ENCODE assay signal across 13 cellular contexts in the genomic region with DNA sequence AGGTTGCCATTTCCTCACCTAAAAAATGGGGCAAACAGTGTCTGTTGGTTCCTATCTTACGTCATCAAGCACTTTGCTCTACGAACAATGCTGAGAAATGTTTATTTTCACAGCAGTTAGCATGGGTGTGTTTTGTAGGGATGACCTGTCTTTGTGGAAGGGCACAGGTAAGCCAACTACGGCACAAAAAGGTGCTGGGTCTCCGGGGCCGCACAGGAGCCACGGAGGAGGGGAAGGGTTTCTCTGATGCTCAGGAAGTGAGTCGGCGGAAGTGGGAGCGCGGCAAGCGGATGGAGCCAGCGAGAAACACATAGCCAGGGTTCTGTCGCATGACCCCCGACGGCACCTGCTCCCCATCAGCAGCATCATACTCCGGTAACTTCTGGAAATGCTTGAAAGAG.
DNase-seq lines count a peak whose midpoint lies in the region; ATAC-seq and TF ChIP-seq lines count a peak whose summit lies in the region.
"Had no signal": no experiment of that assay in that cellular context is flagged by ENCODE, and none has a peak within 500 bp of the region (broad histone marks: within the 10 kb centered on the region; RNA-seq: fewer than 3 reads in every experiment).

No MANE protein-coding gene starts in this region.

- H3K4me2 ChIP-seq in H9 (ENCODE audit: insufficient read depth, insufficient read length, low read length): no peak overlapping the region

- H2BK20ac ChIP-seq in H9 (ENCODE audit: low read depth, low read length, poor library complexity, severe bottlenecking): no peak overlapping the region

- no peak for DNase-seq in activated CD8-positive, alpha-beta T cell treated with anti-CD3 and anti-CD28 coated beads for 36 hours
- no peak for DNase-seq in activated CD8-positive, alpha-beta T cell treated with anti-CD3 and anti-CD28 coated beads, Interleukin-2, amount 10 ng/mL, durations not matched to agents 7 days and 5 days
- DNase-seq in Jurkat, Clone E6-1 (ENCODE audit: low read depth, low spot score): no peak
- DNase-seq in T-cell: peak in 12 of 34 experiments; percentile 1 to 70 (median 18)
- DNase-seq in naive B cell: no peak
- DNase-seq in H9: no peak
- DNase-seq in inferior parietal cortex (ENCODE audit: extremely low spot score): no peak
- DNase-seq: ACHN, NCI-H446 treated with DMSO at 0.1 percent for 48 hours had no signal

- H3K36me3 Mint-ChIP-seq in activated CD8-positive, alpha-beta T cell treated with anti-CD3 and anti-CD28 coated beads for 36 hours (ENCODE audit: low read depth): no peaks in the 10 kb centered on the region
- H3K36me3 Mint-ChIP-seq in activated CD8-positive, alpha-beta T cell treated with anti-CD3 and anti-CD28 coated beads, Interleukin-2, amount 10 ng/mL, durations not matched to agents 7 days and 5 days (ENCODE audit: low read depth): no peaks in the 10 kb centered on the region
- H3K36me3 Mint-ChIP-seq in T-cell (no peaks in the 10 kb centered on the region), naive B cell (peaks cover 7 to 25% of the 10 kb centered on the region in 2 donors), H9 (ENCODE audit: insufficient read depth in 1 of 3, low read depth in 3 of 3) (peaks cover 0 to 1% (median 0%) of the 10 kb centered on the region in 3 experiments; a peak in 1 of 7 replicates)

- peaks cover 12% of the 10 kb centered on the region for H3K4me1 ChIP-seq in H9 (ENCODE audit: insufficient read depth, low read length)
- H3K4me1 ChIP-seq: parathyroid adenoma had no signal

- no peaks in the 10 kb centered on the region for H3K79me1 ChIP-seq in H9 (ENCODE audit: insufficient read depth, low read depth, low read length, poor library complexity, severe bottlenecking)

- H3K23me2 ChIP-seq in H9 (ENCODE audit: insufficient read length, low read depth, low read length, poor library complexity, severe bottlenecking): no peaks in the 10 kb centered on the region

- intact Hi-C loops in activated CD8-positive, alpha-beta T cell treated with anti-CD3 and anti-CD28 coated beads for 36 hours (cut with micrococcal nuclease): no loop called here

- no peak overlapping the region for H2AK5ac ChIP-seq in H9 (ENCODE audit: insufficient read length, low read length)

- no peak overlapping the region for H3K4ac ChIP-seq in H9 (ENCODE audit: low read depth, low read length)

- peak overlapping the region; percentile 25 for H3K4me3 ChIP-seq in Jurkat, Clone E6-1 (ENCODE audit: low read length)
- H3K4me3 ChIP-seq: thoracic aorta had no signal

- CTCF ChIA-PET in activated CD8-positive, alpha-beta T cell treated with anti-CD3 and anti-CD28 coated beads for 36 hours (lab: Charles Lee): no interaction called here
- CTCF ChIA-PET in activated CD8-positive, alpha-beta T cell treated with anti-CD3 and anti-CD28 coated beads, Interleukin-2, amount 10 ng/mL, durations not matched to agents 7 days and 5 days (lab: Charles Lee): no interaction called here
- CTCF ChIA-PET in T-cell (lab: Charles Lee): no interaction called here

- H2AFZ ChIP-seq in H9 (ENCODE audit: low read length): no peak overlapping the region
- H2AFZ ChIP-seq: parathyroid adenoma had no signal

- WGBS in H9 (ENCODE audit: extremely low coverage, insufficient read length, low lambda C conversion rate): no CpG with 5 or more reads among the region's 16 CpGs

- no peak overlapping the region for H3K9ac ChIP-seq in H9 (ENCODE audit: extremely low read depth, insufficient read length, low read length)
- H3K9ac ChIP-seq: parathyroid adenoma had no signal

- no peak overlapping the region for H2BK12ac ChIP-seq in H9 (ENCODE audit: insufficient read length, low read depth, low read length)

- no peak overlapping the region for H3K56ac ChIP-seq in H9 (ENCODE audit: insufficient read length, low read depth, low read length)

- no peaks in the 10 kb centered on the region for H3K9me3 Mint-ChIP-seq in activated CD8-positive, alpha-beta T cell treated with anti-CD3 and anti-CD28 coated beads for 36 hours
- no peaks in the 10 kb centered on the region for H3K9me3 Mint-ChIP-seq in activated CD8-positive, alpha-beta T cell treated with anti-CD3 and anti-CD28 coated beads, Interleukin-2, amount 10 ng/mL, durations not matched to agents 7 days and 5 days (ENCODE audit: insufficient read depth)
- H3K9me3 Mint-ChIP-seq in T-cell (peaks cover 0 to 3% (median 3%) of the 10 kb centered on the region in 3 donors), naive B cell (peaks cover 7 to 24% (median 11%) of the 10 kb centered on the region in 7 donors), H9 (no peaks in the 10 kb centered on the region)

- H3K79me2 ChIP-seq in H9 (ENCODE audit: insufficient read depth, low read length): no peaks in the 10 kb centered on the region
- H3K79me2 ChIP-seq: parathyroid adenoma had no signal

- H4K20me1 ChIP-seq in H9 (ENCODE audit: control insufficient read depth, insufficient read depth, insufficient read length): no peaks in the 10 kb centered on the region

- no peak overlapping the region for H3T11ph ChIP-seq in H9 (ENCODE audit: low read length)

- no peak for TF ChIP-seq CTCF in activated CD8-positive, alpha-beta T cell treated with anti-CD3 and anti-CD28 coated beads for 36 hours (IDR thresholded peaks at IDR 0.05)
- no peak for TF ChIP-seq CTCF in H9 (conservative IDR thresholded peaks at IDR 0.05)

- no peak overlapping the region for H3K27ac Mint-ChIP-seq in activated CD8-positive, alpha-beta T cell treated with anti-CD3 and anti-CD28 coated beads for 36 hours
- H3K27ac Mint-ChIP-seq in activated CD8-positive, alpha-beta T cell treated with anti-CD3 and anti-CD28 coated beads, Interleukin-2, amount 10 ng/mL, durations not matched to agents 7 days and 5 days: no peak overlapping the region
- H3K27ac Mint-ChIP-seq in T-cell (peak overlapping the region; percentile 28 to 81), naive B cell (peak overlapping the region in 3 of 6 donors; percentile 50 to 79 (median 54)), H9 (no peak overlapping the region)
- H3K27ac Mint-ChIP-seq: activated naive CD8-positive, alpha-beta T cell had no signal

- no peak overlapping the region for H4K5ac ChIP-seq in H9 (ENCODE audit: insufficient read length, low read depth, low read length)

- no peaks in the 10 kb centered on the region for H3K9me3 ChIP-seq in H9 (ENCODE audit: control insufficient read depth, low read depth, low read length)
- H3K9me3 ChIP-seq: thoracic aorta had no signal

- no peak overlapping the region for H3K23ac ChIP-seq in H9 (ENCODE audit: insufficient read length, low read depth, low read length)

- H3K18ac ChIP-seq in H9 (ENCODE audit: insufficient read length, low read depth, low read length): no peak overlapping the region

- peaks cover 14% of the 10 kb centered on the region for H3K27me3 Mint-ChIP-seq in activated CD8-positive, alpha-beta T cell treated with anti-CD3 and anti-CD28 coated beads for 36 hours
- no peaks in the 10 kb centered on the region for H3K27me3 Mint-ChIP-seq in activated CD8-positive, alpha-beta T cell treated with anti-CD3 and anti-CD28 coated beads, Interleukin-2, amount 10 ng/mL, durations not matched to agents 7 days and 5 days (ENCODE audit: low read depth)
- H3K27me3 Mint-ChIP-seq in T-cell (peaks cover 20 to 31% of the 10 kb centered on the region in 2 donors), naive B cell (peaks cover 0 to 6% (median 0%) of the 10 kb centered on the region in 3 donors), H9 (ENCODE audit: low read depth) (peaks cover 30% of the 10 kb centered on the region)

- peak overlapping the region; percentile 48 for H3K4me3 Mint-ChIP-seq in activated CD8-positive, alpha-beta T cell treated with anti-CD3 and anti-CD28 coated beads for 36 hours
- H3K4me3 Mint-ChIP-seq in activated CD8-positive, alpha-beta T cell treated with anti-CD3 and anti-CD28 coated beads, Interleukin-2, amount 10 ng/mL, durations not matched to agents 7 days and 5 days: no peak overlapping the region
- H3K4me3 Mint-ChIP-seq in T-cell (peak overlapping the region; percentile 60 to 83 (median 62)), naive B cell (peak overlapping the region in 7 of 8 donors; percentile 24 to 92 (median 69)), H9 (no peak overlapping the region)
- H3K4me3 Mint-ChIP-seq: activated naive CD8-positive, alpha-beta T cell had no signal

- no peak overlapping the region for H4K8ac ChIP-seq in H9 (replicated peaks; ENCODE audit: insufficient read length, low read depth, low read length)

- H4K91ac ChIP-seq in H9 (ENCODE audit: insufficient read length, low read depth, low read length): no peak overlapping the region

- H3K4me1 Mint-ChIP-seq in activated CD8-positive, alpha-beta T cell treated with anti-CD3 and anti-CD28 coated beads for 36 hours (ENCODE audit: low read depth): peaks cover 4% of the 10 kb centered on the region
- no peaks in the 10 kb centered on the region for H3K4me1 Mint-ChIP-seq in activated CD8-positive, alpha-beta T cell treated with anti-CD3 and anti-CD28 coated beads, Interleukin-2, amount 10 ng/mL, durations not matched to agents 7 days and 5 days (ENCODE audit: low read depth)
- H3K4me1 Mint-ChIP-seq in T-cell (peaks cover 0 to 5% (median 0%) of the 10 kb centered on the region in 3 donors), naive B cell (peaks cover 25 to 42% (median 29%) of the 10 kb centered on the region in 3 donors), H9 (peaks cover 48 to 55% of the 10 kb centered on the region in 2 experiments)

- H3K14ac ChIP-seq in H9 (ENCODE audit: insufficient read depth, low read length): no peak overlapping the region

- no peak overlapping the region for H2BK120ac ChIP-seq in H9 (ENCODE audit: low read depth, low read length, poor library complexity, severe bottlenecking)

- H3K27ac ChIP-seq in H9 (ENCODE audit: insufficient read length, low read depth, low read length): no peak overlapping the region
- H3K27ac ChIP-seq: parathyroid adenoma, thoracic aorta had no signal

- no peaks in the 10 kb centered on the region for H3K27me3 ChIP-seq in H9 (ENCODE audit: insufficient read depth, low read length)

- no peak for ATAC-seq in activated CD8-positive, alpha-beta T cell treated with anti-CD3 and anti-CD28 coated beads for 36 hours
- ATAC-seq in activated CD8-positive, alpha-beta T cell treated with anti-CD3 and anti-CD28 coated beads, Interleukin-2, amount 10 ng/mL, durations not matched to agents 7 days and 5 days: no peak
- ATAC-seq in T-cell (replicated peaks in 1 of 4): peak in 1 of 4 experiments; percentile 52
- no peak for ATAC-seq in naive B cell (ENCODE audit: low read depth in 2 of 2)
- no peak for ATAC-seq in HG02798 (IDR thresholded peaks at IDR 0.05; ENCODE audit: poor library complexity, unreplicated experiment)

- H2BK5ac ChIP-seq in H9 (ENCODE audit: insufficient read length, low read length): no peak overlapping the region

- POLR2A ChIA-PET in activated CD8-positive, alpha-beta T cell treated with anti-CD3 and anti-CD28 coated beads for 36 hours (lab: Charles Lee): no interaction called here
- POLR2A ChIA-PET in activated CD8-positive, alpha-beta T cell treated with anti-CD3 and anti-CD28 coated beads, Interleukin-2, amount 10 ng/mL, durations not matched to agents 7 days and 5 days (lab: Charles Lee): no interaction called here
- POLR2A ChIA-PET in T-cell (lab: Charles Lee): no interaction called here

- H2BK15ac ChIP-seq in H9 (ENCODE audit: low read depth, low read length): no peak overlapping the region

Comparison
In these comparisons a context has a peak if more than half of its experiments do, and no peak if none do; other contexts are left out.
1. H3K4me3 Mint-ChIP-seq: peak in activated CD8-positive, alpha-beta T cell treated with anti-CD3 and anti-CD28 coated beads for 36 hours (single experiment), T-cell (3 of 3) and naive B cell (7 of 8); none in activated CD8-positive, alpha-beta T cell treated with anti-CD3 and anti-CD28 coated beads, Interleukin-2, amount 10 ng/mL, durations not matched to agents 7 days and 5 days (single experiment) and H9 (0 of 2).
2. H3K27ac Mint-ChIP-seq: peak in T-cell (2 of 2); none in activated CD8-positive, alpha-beta T cell treated with anti-CD3 and anti-CD28 coated beads for 36 hours (single experiment), activated CD8-positive, alpha-beta T cell treated with anti-CD3 and anti-CD28 coated beads, Interleukin-2, amount 10 ng/mL, durations not matched to agents 7 days and 5 days (single experiment) and H9 (0 of 3).